Comparison of ENCODE assay signal across 19 cellular contexts in the genomic region with DNA sequence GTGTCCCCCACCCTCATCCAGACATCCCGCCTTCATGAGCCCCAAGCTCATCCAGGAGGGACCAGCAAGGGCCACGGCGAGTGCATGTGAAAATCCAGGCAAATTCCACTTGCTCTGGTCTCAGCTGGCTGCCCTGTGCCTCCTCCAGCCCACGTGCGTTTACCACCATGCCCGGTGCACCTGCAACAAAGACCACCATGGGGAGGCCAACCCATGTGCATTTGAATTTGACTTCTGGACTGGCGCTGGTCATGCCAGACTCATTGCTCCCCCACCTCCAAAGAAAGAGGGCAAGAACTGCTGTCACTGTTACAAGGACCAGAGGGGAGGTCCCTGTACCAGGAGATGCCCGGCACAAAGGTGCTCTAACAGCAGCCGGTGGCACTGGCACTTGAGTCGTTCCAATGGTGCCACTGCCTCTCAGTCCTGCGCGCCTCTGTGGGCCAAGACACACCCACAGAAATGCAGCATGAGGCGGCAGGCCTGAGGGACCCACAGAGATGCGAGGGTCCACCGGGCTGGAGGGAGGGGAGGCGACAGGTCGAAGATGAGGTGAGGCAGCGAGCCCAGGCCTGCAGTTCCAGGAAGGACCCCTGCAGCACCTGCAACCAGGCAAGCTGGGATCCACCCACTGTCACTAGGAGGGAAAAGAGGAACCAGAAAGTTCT.
DNase-seq lines count a peak whose midpoint lies in the region; ATAC-seq and TF ChIP-seq lines count a peak whose summit lies in the region.
"Had no signal": no experiment of that assay in that cellular context is flagged by ENCODE, and none has a peak within 500 bp of the region (broad histone marks: within the 10 kb centered on the region; RNA-seq: fewer than 3 reads in every experiment).

No MANE protein-coding gene starts in this region.

- H3K27ac ChIP-seq in vagina = peak overlapping the region; percentile 61
- H3K27ac ChIP-seq in CD8-positive, alpha-beta memory T cell (ENCODE audit: low read depth, low read length) = no peak overlapping the region
- H3K27ac ChIP-seq in dorsolateral prefrontal cortex = no peak overlapping the region
- H3K27ac ChIP-seq: BLaER1 had no signal

- no peaks in the 10 kb centered on the region for H3K36me3 ChIP-seq in vagina
- H3K36me3 ChIP-seq in CD8-positive, alpha-beta memory T cell (ENCODE audit: insufficient read depth, low read length) = no peaks in the 10 kb centered on the region
- H3K36me3 ChIP-seq: BLaER1 had no signal

- POLR2A ChIA-PET in CD8-positive, alpha-beta memory T cell (lab: Charles Lee) = no interaction called here

- intact Hi-C loops in left ventricle myocardium superior (cut with micrococcal nuclease) (no loop called here), Right ventricle myocardium inferior (cut with DNase I) (no loop called here), vagina (cut with DNase I) (no loop called here), dorsolateral prefrontal cortex (cut with DNase I) (no loop called here)

- TF ChIP-seq POLR2A in vagina (IDR thresholded peaks at IDR 0.05) = no peak

- H3K4me3 Mint-ChIP-seq in chondrocyte (ENCODE audit: unreplicated experiment) (no peak overlapping the region), nephron progenitor cell (no peak overlapping the region)
- no peak overlapping the region for H3K4me3 Mint-ChIP-seq in CD8-positive, alpha-beta memory T cell
- H3K4me3 Mint-ChIP-seq: CD14-positive monocyte; CD4-positive, alpha-beta memory T cell; IgD-negative memory B cell had no signal

- H3K27me3 ChIP-seq in vagina = no peaks in the 10 kb centered on the region
- H3K27me3 ChIP-seq in CD8-positive, alpha-beta memory T cell (ENCODE audit: insufficient read depth, low read length, poor library complexity, severe bottlenecking) = no peaks in the 10 kb centered on the region
- no peaks in the 10 kb centered on the region for H3K27me3 ChIP-seq in dorsolateral prefrontal cortex
- H3K27me3 ChIP-seq: BLaER1 had no signal

- H3K9me3 Mint-ChIP-seq in chondrocyte (ENCODE audit: low read depth) (peaks cover under 1% of the 10 kb centered on the region), nephron progenitor cell (peaks cover 9% of the 10 kb centered on the region)
- no peaks in the 10 kb centered on the region for H3K9me3 Mint-ChIP-seq in CD8-positive, alpha-beta memory T cell

- H3K4me1 Mint-ChIP-seq in chondrocyte (ENCODE audit: low read depth) (no peaks in the 10 kb centered on the region), nephron progenitor cell (peaks cover 76% of the 10 kb centered on the region)
- no peaks in the 10 kb centered on the region for H3K4me1 Mint-ChIP-seq in CD8-positive, alpha-beta memory T cell
- H3K4me1 Mint-ChIP-seq: CD14-positive monocyte, IgD-negative memory B cell had no signal

- H3K36me3 Mint-ChIP-seq in chondrocyte (ENCODE audit: low read depth) = no peaks in the 10 kb centered on the region
- peaks cover 30% of the 10 kb centered on the region for H3K36me3 Mint-ChIP-seq in nephron progenitor cell (ENCODE audit: low read depth)
- no peaks in the 10 kb centered on the region for H3K36me3 Mint-ChIP-seq in CD8-positive, alpha-beta memory T cell
- H3K36me3 Mint-ChIP-seq: CD14-positive monocyte; CD4-positive, alpha-beta memory T cell; IgD-negative memory B cell had no signal

- no peak overlapping the region for H3K27ac Mint-ChIP-seq in chondrocyte (ENCODE audit: unreplicated experiment)
- H3K27ac Mint-ChIP-seq in nephron progenitor cell = peak overlapping the region; percentile 66
- no peak overlapping the region for H3K27ac Mint-ChIP-seq in CD8-positive, alpha-beta memory T cell
- H3K27ac Mint-ChIP-seq: CD14-positive monocyte; CD4-positive, alpha-beta memory T cell; IgD-negative memory B cell had no signal

- peak; percentile 14 for DNase-seq in left ventricle myocardium superior
- no peak for DNase-seq in Right ventricle myocardium inferior (ENCODE audit: missing footprints)
- peak; percentile 65 for DNase-seq in chondrocyte (ENCODE audit: low spot score)
- no peak for DNase-seq in nephron progenitor cell
- no peak for DNase-seq in vagina (ENCODE audit: extremely low spot score in 2 of 2)
- DNase-seq in KG1 (lab: John Stamatoyannopoulos, UW) = no peak
- DNase-seq in CD8-positive, alpha-beta memory T cell = no peak
- DNase-seq in dorsolateral prefrontal cortex = no peak
- DNase-seq: 8988T; Calu3; CD4-positive, alpha-beta memory T cell; DMS53; DND-41; EL; H7 had no signal

- CTCF ChIA-PET in CD8-positive, alpha-beta memory T cell (lab: Charles Lee) = no interaction called here

- ATAC-seq in left ventricle myocardium superior = no peak
- ATAC-seq in Right ventricle myocardium inferior = no peak
- ATAC-seq: GM12878 had no signal

- no peak for TF ChIP-seq CTCF in chondrocyte (IDR thresholded peaks at IDR 0.05)
- TF ChIP-seq CTCF in nephron progenitor cell (IDR thresholded peaks at IDR 0.05) = no peak
- TF ChIP-seq CTCF in vagina (IDR thresholded peaks at IDR 0.05) = no peak
- no peak for TF ChIP-seq CTCF in dorsolateral prefrontal cortex (IDR thresholded peaks at IDR 0.05 in 54 of 56, conservative IDR thresholded peaks at IDR 0.05 in 2 of 56; ENCODE audit: low read depth in 1 of 56, partially characterized antibody in 56 of 56)

- H3K4me3 ChIP-seq in vagina = no peak overlapping the region
- no peak overlapping the region for H3K4me3 ChIP-seq in CD8-positive, alpha-beta memory T cell (ENCODE audit: low read length)
- H3K4me3 ChIP-seq in dorsolateral prefrontal cortex = no peak overlapping the region
- H3K4me3 ChIP-seq: BLaER1, GM12878 had no signal

- peaks cover 31% of the 10 kb centered on the region for H3K4me1 ChIP-seq in vagina
- H3K4me1 ChIP-seq in CD8-positive, alpha-beta memory T cell (ENCODE audit: insufficient read depth, low read length) = no peaks in the 10 kb centered on the region

- H3K27me3 Mint-ChIP-seq in chondrocyte (ENCODE audit: low read depth) = no peaks in the 10 kb centered on the region
- H3K27me3 Mint-ChIP-seq in nephron progenitor cell (ENCODE audit: low read depth, poor library complexity) = no peaks in the 10 kb centered on the region
- H3K27me3 Mint-ChIP-seq in CD8-positive, alpha-beta memory T cell = peaks cover 1 to 7% of the 10 kb centered on the region in 2 donors

- no peaks in the 10 kb centered on the region for H3K9me3 ChIP-seq in vagina
- H3K9me3 ChIP-seq in CD8-positive, alpha-beta memory T cell (ENCODE audit: low read length) = no peaks in the 10 kb centered on the region

Comparison
In these comparisons a context has a peak if more than half of its experiments do, and no peak if none do; other contexts are left out.
1. DNase-seq: peak in left ventricle myocardium superior (single experiment) and chondrocyte (single experiment); none in Right ventricle myocardium inferior (single experiment), nephron progenitor cell (single experiment), vagina (0 of 2), KG1 (single experiment), CD8-positive, alpha-beta memory T cell (0 of 5) and dorsolateral prefrontal cortex (0 of 10).